ENCODE assay signal across 1 cellular context in the genomic region with DNA sequence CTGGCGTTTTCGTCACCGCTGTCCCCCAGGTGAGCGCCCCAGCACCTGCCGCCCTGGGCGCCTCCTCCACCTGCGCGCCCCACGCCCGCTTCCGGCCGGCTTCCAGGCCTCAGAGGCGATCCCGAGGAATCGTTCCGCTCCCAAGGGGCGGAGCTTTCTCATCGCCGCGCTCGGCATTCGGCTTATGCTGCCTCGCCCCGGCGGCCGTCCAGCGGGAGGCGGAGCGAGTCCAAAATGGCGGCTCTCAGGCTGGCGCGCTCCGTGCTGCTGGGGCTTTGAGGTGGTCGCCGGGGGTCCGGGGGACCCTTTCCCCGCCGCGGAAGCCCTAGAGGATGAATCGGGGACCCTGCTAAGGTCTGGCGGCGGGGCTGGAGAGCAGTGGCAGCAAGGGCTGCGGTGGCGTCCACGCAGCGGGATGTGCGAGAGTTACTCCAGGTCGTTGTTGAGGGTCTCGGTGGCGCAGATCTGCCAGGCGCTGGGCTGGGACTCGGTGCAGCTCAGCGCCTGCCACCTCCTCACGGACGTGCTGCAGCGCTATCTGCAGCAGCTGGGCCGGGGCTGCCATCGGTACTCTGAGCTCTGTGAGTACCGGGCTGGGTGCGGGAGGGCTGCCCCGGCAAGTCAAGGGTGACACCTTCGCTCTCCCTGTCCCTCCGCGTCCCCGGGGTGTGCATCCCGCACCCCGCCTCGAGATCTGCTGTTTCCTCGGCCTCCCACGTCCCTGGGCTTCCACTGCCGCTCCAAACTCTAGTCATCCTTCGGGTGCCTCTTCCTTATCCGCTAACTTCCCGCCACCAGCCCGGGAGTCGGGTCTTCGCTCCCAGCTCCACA.
TF ChIP-seq lines count a peak whose summit lies in the region.

A gene with protein sequence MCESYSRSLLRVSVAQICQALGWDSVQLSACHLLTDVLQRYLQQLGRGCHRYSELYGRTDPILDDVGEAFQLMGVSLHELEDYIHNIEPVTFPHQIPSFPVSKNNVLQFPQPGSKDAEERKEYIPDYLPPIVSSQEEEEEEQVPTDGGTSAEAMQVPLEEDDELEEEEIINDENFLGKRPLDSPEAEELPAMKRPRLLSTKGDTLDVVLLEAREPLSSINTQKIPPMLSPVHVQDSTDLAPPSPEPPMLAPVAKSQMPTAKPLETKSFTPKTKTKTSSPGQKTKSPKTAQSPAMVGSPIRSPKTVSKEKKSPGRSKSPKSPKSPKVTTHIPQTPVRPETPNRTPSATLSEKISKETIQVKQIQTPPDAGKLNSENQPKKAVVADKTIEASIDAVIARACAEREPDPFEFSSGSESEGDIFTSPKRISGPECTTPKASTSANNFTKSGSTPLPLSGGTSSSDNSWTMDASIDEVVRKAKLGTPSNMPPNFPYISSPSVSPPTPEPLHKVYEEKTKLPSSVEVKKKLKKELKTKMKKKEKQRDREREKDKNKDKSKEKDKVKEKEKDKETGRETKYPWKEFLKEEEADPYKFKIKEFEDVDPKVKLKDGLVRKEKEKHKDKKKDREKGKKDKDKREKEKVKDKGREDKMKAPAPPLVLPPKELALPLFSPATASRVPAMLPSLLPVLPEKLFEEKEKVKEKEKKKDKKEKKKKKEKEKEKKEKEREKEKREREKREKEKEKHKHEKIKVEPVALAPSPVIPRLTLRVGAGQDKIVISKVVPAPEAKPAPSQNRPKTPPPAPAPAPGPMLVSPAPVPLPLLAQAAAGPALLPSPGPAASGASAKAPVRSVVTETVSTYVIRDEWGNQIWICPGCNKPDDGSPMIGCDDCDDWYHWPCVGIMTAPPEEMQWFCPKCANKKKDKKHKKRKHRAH (plus strand): TSS at position 211 of the 831 bp plus-strand sequence. CDS start 205 bp downstream, at position 416.

TF ChIP-seq in HEK293, 187 proteins besides CTCF, POLR2A, EP300 and RAD21 (continued from another document and continues in another):
- TF ChIP-seq, protein P1, sequence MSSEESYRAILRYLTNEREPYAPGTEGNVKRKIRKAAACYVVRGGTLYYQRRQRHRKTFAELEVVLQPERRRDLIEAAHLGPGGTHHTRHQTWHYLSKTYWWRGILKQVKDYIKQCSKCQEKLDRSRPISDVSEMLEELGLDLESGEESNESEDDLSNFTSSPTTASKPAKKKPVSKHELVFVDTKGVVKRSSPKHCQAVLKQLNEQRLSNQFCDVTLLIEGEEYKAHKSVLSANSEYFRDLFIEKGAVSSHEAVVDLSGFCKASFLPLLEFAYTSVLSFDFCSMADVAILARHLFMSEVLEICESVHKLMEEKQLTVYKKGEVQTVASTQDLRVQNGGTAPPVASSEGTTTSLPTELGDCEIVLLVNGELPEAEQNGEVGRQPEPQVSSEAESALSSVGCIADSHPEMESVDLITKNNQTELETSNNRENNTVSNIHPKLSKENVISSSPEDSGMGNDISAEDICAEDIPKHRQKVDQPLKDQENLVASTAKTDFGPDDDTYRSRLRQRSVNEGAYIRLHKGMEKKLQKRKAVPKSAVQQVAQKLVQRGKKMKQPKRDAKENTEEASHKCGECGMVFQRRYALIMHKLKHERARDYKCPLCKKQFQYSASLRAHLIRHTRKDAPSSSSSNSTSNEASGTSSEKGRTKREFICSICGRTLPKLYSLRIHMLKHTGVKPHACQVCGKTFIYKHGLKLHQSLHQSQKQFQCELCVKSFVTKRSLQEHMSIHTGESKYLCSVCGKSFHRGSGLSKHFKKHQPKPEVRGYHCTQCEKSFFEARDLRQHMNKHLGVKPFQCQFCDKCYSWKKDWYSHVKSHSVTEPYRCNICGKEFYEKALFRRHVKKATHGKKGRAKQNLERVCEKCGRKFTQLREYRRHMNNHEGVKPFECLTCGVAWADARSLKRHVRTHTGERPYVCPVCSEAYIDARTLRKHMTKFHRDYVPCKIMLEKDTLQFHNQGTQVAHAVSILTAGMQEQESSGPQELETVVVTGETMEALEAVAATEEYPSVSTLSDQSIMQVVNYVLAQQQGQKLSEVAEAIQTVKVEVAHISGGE (tag by site-specific recombination; conservative IDR thresholded peaks at IDR 0.05; ENCODE audit: low read depth), result peak; percentile 67; the same call in 1 of the 2 replicates
- TF ChIP-seq ZNF174 (tag by site-specific recombination; IDR thresholded peaks at IDR 0.05) (no peak), ZNF777 (tag by site-specific recombination; IDR thresholded peaks at IDR 0.05; ENCODE audit: borderline replicate concordance) (no peak), GFI1B (tag by site-specific recombination; IDR thresholded peaks at IDR 0.05) (no peak), SP2 (tag by site-specific recombination; IDR thresholded peaks at IDR 0.05) (peak; percentile 56), ZNF37A (tag by site-specific recombination; IDR thresholded peaks at IDR 0.05) (no peak), ZNF473 (tag by site-specific recombination; IDR thresholded peaks at IDR 0.05) (no peak), ZFP37 (tag by site-specific recombination; IDR thresholded peaks at IDR 0.05) (peak; percentile 82; the same call in 1 of the 2 replicates), ZNF785 (tag by site-specific recombination; IDR thresholded peaks at IDR 0.05) (no peak), EGR2 (tag by site-specific recombination; IDR thresholded peaks at IDR 0.05; ENCODE audit: low read depth) (peak; percentile 91), ZNF23 (tag by site-specific recombination; IDR thresholded peaks at IDR 0.05; ENCODE audit: borderline replicate concordance) (no peak), ZNF341 (tag by site-specific recombination; IDR thresholded peaks at IDR 0.05; ENCODE audit: low read depth) (no peak), ZNF843 (tag by site-specific recombination; IDR thresholded peaks at IDR 0.05) (peak; percentile 71), OSR2 (tag by site-specific recombination; IDR thresholded peaks at IDR 0.05) (no peak), SP7 (tag by site-specific recombination; IDR thresholded peaks at IDR 0.05) (peak; percentile 86), ZNF558 (tag by site-specific recombination; IDR thresholded peaks at IDR 0.05) (0 out of 2 replicates have a peak, but pooled peaks have one; percentile 10), MZF1 (tag by site-specific recombination; IDR thresholded peaks at IDR 0.05; ENCODE audit: borderline replicate concordance) (no peak), ZNF140 (tag by site-specific recombination; IDR thresholded peaks at IDR 0.05) (no peak), GLI2 (tag by site-specific recombination; IDR thresholded peaks at IDR 0.05; ENCODE audit: borderline replicate concordance, low read depth) (no peak), ZNF274 (IDR thresholded peaks at IDR 0.05; ENCODE audit: low read length) (no peak), ZNF274 (tag by site-specific recombination; IDR thresholded peaks at IDR 0.05; ENCODE audit: borderline replicate concordance) (no peak), ZNF621 (tag by site-specific recombination; IDR thresholded peaks at IDR 0.05) (no peak), ZNF266 (tag by site-specific recombination; IDR thresholded peaks at IDR 0.05; ENCODE audit: low read depth) (no peak), ZSCAN23 (tag by site-specific recombination; IDR thresholded peaks at IDR 0.05) (no peak), ZNF596 (tag by site-specific recombination; IDR thresholded peaks at IDR 0.05) (no peak), ZNF776 (tag by site-specific recombination; IDR thresholded peaks at IDR 0.05; ENCODE audit: borderline replicate concordance) (no peak), ZXDB (tag by site-specific recombination; IDR thresholded peaks at IDR 0.05) (peak; percentile 80), ZNF302 (tag by site-specific recombination; IDR thresholded peaks at IDR 0.05; ENCODE audit: low read depth) (no peak), ZBTB21 (tag by site-specific recombination; IDR thresholded peaks at IDR 0.05) (0 out of 2 replicates have a peak, but pooled peaks have one; percentile 11), ZBTB17 (tag by site-specific recombination; IDR thresholded peaks at IDR 0.05) (peak; percentile 99), MYNN (tag by site-specific recombination; IDR thresholded peaks at IDR 0.05; ENCODE audit: borderline replicate concordance) (no peak), WT1 (tag by site-specific recombination; IDR thresholded peaks at IDR 0.05) (0 out of 2 replicates have a peak, but pooled peaks have one; percentile 16), KLF16 (tag by site-specific recombination; IDR thresholded peaks at IDR 0.05) (peak; percentile 92), ZNF610 (tag by site-specific recombination; IDR thresholded peaks at IDR 0.05; ENCODE audit: borderline replicate concordance) (no peak; the same call in 1 of the 2 replicates), ZNF670 (tag by site-specific recombination; IDR thresholded peaks at IDR 0.05; ENCODE audit: low read depth) (no peak), ZNF133 (tag by site-specific recombination; IDR thresholded peaks at IDR 0.05) (no peak), REPIN1 (tag by site-specific recombination; IDR thresholded peaks at IDR 0.05; ENCODE audit: low read depth) (no peak), ZNF629 (tag by site-specific recombination; IDR thresholded peaks at IDR 0.05) (peak; percentile 76), TCF7L2 (IDR thresholded peaks at IDR 0.05; ENCODE audit: borderline replicate concordance, low read depth, low read length) (no peak), ZNF791 (tag by site-specific recombination; IDR thresholded peaks at IDR 0.05) (no peak), ZNF76 (tag by site-specific recombination; IDR thresholded peaks at IDR 0.05; ENCODE audit: borderline replicate concordance, low read depth) (peak; percentile 75), ZNF747 (tag by site-specific recombination; IDR thresholded peaks at IDR 0.05) (no peak)
- TF ChIP-seq, protein P2, sequence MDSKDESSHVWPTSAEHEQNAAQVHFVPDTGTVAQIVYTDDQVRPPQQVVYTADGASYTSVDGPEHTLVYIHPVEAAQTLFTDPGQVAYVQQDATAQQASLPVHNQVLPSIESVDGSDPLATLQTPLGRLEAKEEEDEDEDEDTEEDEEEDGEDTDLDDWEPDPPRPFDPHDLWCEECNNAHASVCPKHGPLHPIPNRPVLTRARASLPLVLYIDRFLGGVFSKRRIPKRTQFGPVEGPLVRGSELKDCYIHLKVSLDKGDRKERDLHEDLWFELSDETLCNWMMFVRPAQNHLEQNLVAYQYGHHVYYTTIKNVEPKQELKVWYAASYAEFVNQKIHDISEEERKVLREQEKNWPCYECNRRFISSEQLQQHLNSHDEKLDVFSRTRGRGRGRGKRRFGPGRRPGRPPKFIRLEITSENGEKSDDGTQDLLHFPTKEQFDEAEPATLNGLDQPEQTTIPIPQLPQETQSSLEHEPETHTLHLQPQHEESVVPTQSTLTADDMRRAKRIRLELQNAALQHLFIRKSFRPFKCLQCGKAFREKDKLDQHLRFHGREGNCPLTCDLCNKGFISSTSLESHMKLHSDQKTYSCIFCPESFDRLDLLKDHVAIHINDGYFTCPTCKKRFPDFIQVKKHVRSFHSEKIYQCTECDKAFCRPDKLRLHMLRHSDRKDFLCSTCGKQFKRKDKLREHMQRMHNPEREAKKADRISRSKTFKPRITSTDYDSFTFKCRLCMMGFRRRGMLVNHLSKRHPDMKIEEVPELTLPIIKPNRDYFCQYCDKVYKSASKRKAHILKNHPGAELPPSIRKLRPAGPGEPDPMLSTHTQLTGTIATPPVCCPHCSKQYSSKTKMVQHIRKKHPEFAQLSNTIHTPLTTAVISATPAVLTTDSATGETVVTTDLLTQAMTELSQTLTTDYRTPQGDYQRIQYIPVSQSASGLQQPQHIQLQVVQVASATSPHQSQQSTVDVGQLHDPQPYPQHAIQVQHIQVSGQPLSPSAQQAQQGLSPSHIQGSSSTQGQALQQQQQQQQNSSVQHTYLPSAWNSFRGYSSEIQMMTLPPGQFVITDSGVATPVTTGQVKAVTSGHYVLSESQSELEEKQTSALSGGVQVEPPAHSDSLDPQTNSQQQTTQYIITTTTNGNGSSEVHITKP (tag by site-specific recombination; IDR thresholded peaks at IDR 0.05), result peak; percentile 16; the same call in 1 of the 2 replicates
- TF ChIP-seq, protein P3, sequence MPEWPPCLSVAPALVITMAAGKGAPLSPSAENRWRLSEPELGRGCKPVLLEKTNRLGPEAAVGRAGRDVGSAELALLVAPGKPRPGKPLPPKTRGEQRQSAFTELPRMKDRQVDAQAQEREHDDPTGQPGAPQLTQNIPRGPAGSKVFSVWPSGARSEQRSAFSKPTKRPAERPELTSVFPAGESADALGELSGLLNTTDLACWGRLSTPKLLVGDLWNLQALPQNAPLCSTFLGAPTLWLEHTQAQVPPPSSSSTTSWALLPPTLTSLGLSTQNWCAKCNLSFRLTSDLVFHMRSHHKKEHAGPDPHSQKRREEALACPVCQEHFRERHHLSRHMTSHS (tag by site-specific recombination; IDR thresholded peaks at IDR 0.05), result no peak
- TF ChIP-seq, protein P4, sequence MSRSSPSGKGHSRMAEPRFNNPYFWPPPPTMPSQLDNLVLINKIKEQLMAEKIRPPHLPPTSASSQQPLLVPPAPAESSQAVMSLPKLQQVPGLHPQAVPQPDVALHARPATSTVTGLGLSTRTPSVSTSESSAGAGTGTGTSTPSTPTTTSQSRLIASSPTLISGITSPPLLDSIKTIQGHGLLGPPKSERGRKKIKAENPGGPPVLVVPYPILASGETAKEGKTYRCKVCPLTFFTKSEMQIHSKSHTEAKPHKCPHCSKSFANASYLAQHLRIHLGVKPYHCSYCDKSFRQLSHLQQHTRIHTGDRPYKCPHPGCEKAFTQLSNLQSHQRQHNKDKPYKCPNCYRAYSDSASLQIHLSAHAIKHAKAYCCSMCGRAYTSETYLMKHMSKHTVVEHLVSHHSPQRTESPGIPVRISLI (tag by site-specific recombination; IDR thresholded peaks at IDR 0.05), result no peak
- TF ChIP-seq, protein P5, sequence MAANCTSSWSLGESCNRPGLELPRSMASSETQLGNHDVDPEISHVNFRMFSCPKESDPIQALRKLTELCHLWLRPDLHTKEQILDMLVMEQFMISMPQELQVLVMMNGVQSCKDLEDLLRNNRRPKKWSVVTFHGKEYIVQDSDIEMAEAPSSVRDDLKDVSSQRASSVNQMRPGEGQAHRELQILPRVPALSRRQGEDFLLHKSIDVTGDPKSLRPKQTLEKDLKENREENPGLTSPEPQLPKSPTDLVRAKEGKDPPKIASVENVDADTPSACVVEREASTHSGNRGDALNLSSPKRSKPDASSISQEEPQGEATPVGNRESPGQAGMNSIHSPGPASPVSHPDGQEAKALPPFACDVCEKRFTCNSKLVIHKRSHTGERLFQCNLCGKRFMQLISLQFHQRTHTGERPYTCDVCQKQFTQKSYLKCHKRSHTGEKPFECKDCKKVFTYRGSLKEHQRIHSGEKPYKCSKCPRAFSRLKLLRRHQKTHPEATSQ (tag by site-specific recombination; IDR thresholded peaks at IDR 0.05), result no peak
